ENCODE assay signal across 17 cellular contexts in genomic region chr20:32012159-32012682, GRCh38. TPM values are rescaled to one million over a fixed set of nuclear protein-coding genes. Genes with fewer than 3 reads are reported as not detected.
DNase-seq lines count a peak whose midpoint lies in the region; ATAC-seq and TF ChIP-seq lines count a peak whose summit lies in the region.
"Had no signal": no experiment of that assay in that cellular context is flagged by ENCODE, and none has a peak within 500 bp of the region (broad histone marks: within the 10 kb centered on the region; RNA-seq: fewer than 3 reads in every experiment).

No MANE protein-coding gene starts in this region.

- TF ChIP-seq CTCF in left ventricle myocardium inferior (IDR thresholded peaks at IDR 0.05; ENCODE audit: borderline replicate concordance) = no peak
- TF ChIP-seq CTCF in right atrium auricular region (IDR thresholded peaks at IDR 0.05) = no peak
- no peak for TF ChIP-seq CTCF in RWPE2 (IDR thresholded peaks at IDR 0.05; ENCODE audit: poor library complexity, severe bottlenecking)
- no peak for TF ChIP-seq CTCF in lower lobe of right lung (IDR thresholded peaks at IDR 0.05)
- no peak for TF ChIP-seq CTCF in type B pancreatic cell (conservative IDR thresholded peaks at IDR 0.05)

- H3K4me3 ChIP-seq in left ventricle myocardium inferior (peak overlapping the region; percentile 66), right atrium auricular region (peak overlapping the region in 1 of 2 donors; percentile 45), RWPE2 (ENCODE audit: severe bottlenecking) (no peak overlapping the region), lower lobe of right lung (peak overlapping the region; percentile 52)
- H3K4me3 ChIP-seq: K562, SJSA1 had no signal

- no peaks in the 10 kb centered on the region for H3K9me3 Mint-ChIP-seq in type B pancreatic cell

- H3K27ac ChIP-seq in left ventricle myocardium inferior (replicated peaks) (peak overlapping the region; percentile 89), right atrium auricular region (no peak overlapping the region), RWPE2 (ENCODE audit: poor library complexity, severe bottlenecking) (no peak overlapping the region), lower lobe of right lung (no peak overlapping the region)
- H3K27ac ChIP-seq: SJSA1 had no signal

- H3K27me3 Mint-ChIP-seq in type B pancreatic cell = peaks cover 69% of the 10 kb centered on the region

- peak overlapping the region; percentile 29 for H3K27ac Mint-ChIP-seq in type B pancreatic cell
- H3K27ac Mint-ChIP-seq: B cell had no signal

- in situ Hi-C loops in G401 (cut with HindIII; ENCODE audit: low sequenced_read_pairs) = no loop called here

- peaks cover 57% of the 10 kb centered on the region for H3K4me1 ChIP-seq in left ventricle myocardium inferior
- H3K4me1 ChIP-seq in right atrium auricular region = peaks cover 0 to 23% of the 10 kb centered on the region in 2 donors
- H3K4me1 ChIP-seq in RWPE2 (ENCODE audit: insufficient read depth, poor library complexity, severe bottlenecking) = no peaks in the 10 kb centered on the region
- H3K4me1 ChIP-seq in lower lobe of right lung = peaks cover 19% of the 10 kb centered on the region
- H3K4me1 ChIP-seq: SJSA1 had no signal

- H3K4me1 Mint-ChIP-seq in type B pancreatic cell (ENCODE audit: unreplicated experiment) = peaks cover under 1% of the 10 kb centered on the region
- H3K4me1 Mint-ChIP-seq: B cell had no signal

- peaks cover 51% of the 10 kb centered on the region for H3K27me3 ChIP-seq in left ventricle myocardium inferior (ENCODE audit: low read depth)
- H3K27me3 ChIP-seq in right atrium auricular region = no peaks in the 10 kb centered on the region
- H3K27me3 ChIP-seq in RWPE2 (ENCODE audit: insufficient read depth, poor library complexity, severe bottlenecking) = peaks cover 15% of the 10 kb centered on the region
- H3K27me3 ChIP-seq in lower lobe of right lung (ENCODE audit: low read depth) = peaks cover 7% of the 10 kb centered on the region

- H3K4me3 Mint-ChIP-seq in type B pancreatic cell = no peak overlapping the region
- H3K4me3 Mint-ChIP-seq: B cell had no signal

- DNase-seq in left ventricle myocardium inferior (no peak), right atrium auricular region (ENCODE audit: low spot score) (no peak), RWPE2 (ENCODE audit: low spot score) (no peak), lower lobe of right lung (peak; percentile 9), type B pancreatic cell (ENCODE audit: extremely low spot score, unreplicated experiment) (no peak), G401 (ENCODE audit: low spot score) (no peak), Kasumi-1 (lab: John Stamatoyannopoulos, UW) (no peak), NCI-H2196 (lab: John Stamatoyannopoulos, UW; ENCODE audit: unreplicated experiment) (no peak)
- DNase-seq: DND-41, HCEC 1CT, NCI-H1105 treated with DMSO at 0.1 percent for 48 hours, NCI-H1694, NCI-H524 had no signal

- H3K36me3 Mint-ChIP-seq in type B pancreatic cell = no peaks in the 10 kb centered on the region

- H3K9me3 ChIP-seq in left ventricle myocardium inferior (replicated peaks) (no peaks in the 10 kb centered on the region), right atrium auricular region (no peaks in the 10 kb centered on the region), RWPE2 (ENCODE audit: severe bottlenecking) (no peaks in the 10 kb centered on the region), lower lobe of right lung (no peaks in the 10 kb centered on the region)
- H3K9me3 ChIP-seq: SJSA1 had no signal

- peak; percentile 28; the same call in 2 of the 3 replicates for ATAC-seq in RWPE2 (ENCODE audit: low read depth)
- ATAC-seq in lower lobe of right lung = no peak
- ATAC-seq: K562 had no signal

- H3K36me3 ChIP-seq in left ventricle myocardium inferior (no peaks in the 10 kb centered on the region), right atrium auricular region (no peaks in the 10 kb centered on the region), RWPE2 (ENCODE audit: low read depth) (no peaks in the 10 kb centered on the region), lower lobe of right lung (no peaks in the 10 kb centered on the region)
- H3K36me3 ChIP-seq: SJSA1 had no signal

- intact Hi-C loops in left ventricle myocardium inferior (cut with micrococcal nuclease) (no loop called here), lower lobe of right lung (cut with DNase I) (no loop called here)

RNA-seq across cellular contexts. Expression of gene CCM2L, which starts 2.0 kb away (rescaled TPM):
- total RNA-seq in left ventricle myocardium inferior = 7.5 TPM
- 1 to 10 TPM; 6.0 to 8.1 TPM for total RNA-seq in right atrium auricular region
- total RNA-seq in lower lobe of right lung = 18.8 TPM
- 0.19 and 0.63 TPM in 2 replicates for total RNA-seq in type B pancreatic cell (ENCODE audit: low replicate concordance)
- 40.7 and 52.6 TPM in 2 replicates for total RNA-seq in G401 (2014; rRNA removed; shearing (Covaris generic))
- total RNA-seq: A172, B cell, K562, SJSA1 had no signal

RNA-seq across cellular contexts. Expression of gene HCK, which starts 39.8 kb away (rescaled TPM):
- total RNA-seq in left ventricle myocardium inferior = 4.3 TPM
- 1 to 10 TPM; 2.3 to 9.2 TPM for total RNA-seq in right atrium auricular region
- 99.9 TPM for total RNA-seq in lower lobe of right lung
- total RNA-seq in type B pancreatic cell (ENCODE audit: low replicate concordance) = not detected in 2 replicates
- 0.12 and 0.41 TPM in 2 replicates for total RNA-seq in G401 (2014; rRNA removed; shearing (Covaris generic))
- total RNA-seq: A172, SJSA1 had no signal

RNA-seq across cellular contexts. Expression of gene XKR7, which starts 44.3 kb away (rescaled TPM):
- total RNA-seq in left ventricle myocardium inferior = not detected
- not detected for total RNA-seq in right atrium auricular region
- total RNA-seq in lower lobe of right lung = 0.06 TPM
- total RNA-seq in type B pancreatic cell (ENCODE audit: low replicate concordance) = 4.2 and 4.9 TPM in 2 replicates
- total RNA-seq in G401 (2014; rRNA removed; shearing (Covaris generic)) = 5.7 and 6.8 TPM in 2 replicates
- total RNA-seq: A172, SJSA1 had no signal
